4 cellular contexts compared by ENCODE assay signal in the genomic region with DNA sequence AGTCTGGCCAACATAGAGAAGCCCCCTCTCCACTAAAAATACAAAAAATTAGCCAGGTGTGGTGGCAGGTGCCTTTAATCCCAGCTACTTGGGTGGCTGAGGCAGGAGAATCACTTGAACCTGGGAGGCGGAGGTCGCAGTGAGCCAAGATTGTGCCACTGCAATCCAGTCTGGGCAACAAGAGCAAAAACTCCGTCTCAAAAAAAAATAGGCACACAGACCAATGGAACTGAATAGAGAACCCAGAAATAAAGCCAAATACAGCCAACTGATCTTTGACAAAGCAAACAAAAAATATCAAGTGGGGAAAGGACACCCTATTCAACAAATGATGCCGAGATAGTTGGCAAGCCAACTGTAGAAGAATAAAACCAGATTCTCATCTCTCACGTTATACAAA. TPM values are rescaled to one million over a fixed set of nuclear protein-coding genes. Genes with fewer than 3 reads are reported as not detected.
DNase-seq lines count a peak whose midpoint lies in the region; ATAC-seq and TF ChIP-seq lines count a peak whose summit lies in the region.
"Not testable (repeated sequence)": the region's sequence is repeated elsewhere in the genome, so short reads cannot be mapped to it uniquely, and the experiment has no call there.
"Had no signal": no experiment of that assay in that cellular context is flagged by ENCODE, and none has a peak within 500 bp of the region (broad histone marks: within the 10 kb centered on the region; RNA-seq: fewer than 3 reads in every experiment).

No MANE protein-coding gene starts in this region.

- peak; percentile 87 for ATAC-seq in left lobe of liver
- peak in 3 of 4 donors; percentile 56 to 83 (median 63) for ATAC-seq in right lobe of liver

- H3K27ac ChIP-seq in liver (ENCODE audit: low read depth in 1 of 2, low read length in 2 of 2); right lobe of liver: not testable (repeated sequence)

- intact Hi-C loops in right lobe of liver (cut with DNase I) = not testable (repeated sequence)

- H3K4me3 ChIP-seq in liver (ENCODE audit: low read depth in 1 of 3, low read length in 3 of 3); right lobe of liver: not testable (repeated sequence)

- not testable (repeated sequence) for H3K27me3 ChIP-seq in liver (ENCODE audit: control insufficient read depth in 4 of 4, insufficient read depth in 4 of 4, low read length in 3 of 4); right lobe of liver

- not testable (repeated sequence) for H3K36me3 ChIP-seq in liver (ENCODE audit: control insufficient read depth in 4 of 4, insufficient read depth in 3 of 4, low read depth in 1 of 4, low read length in 3 of 4); right lobe of liver

- TF ChIP-seq CTCF in liver (IDR thresholded peaks at IDR 0.05; ENCODE audit: low read depth, low read length, missing input control); right lobe of liver (IDR thresholded peaks at IDR 0.05): not testable (repeated sequence)

- not testable (repeated sequence) for TF ChIP-seq RAD21 in liver (IDR thresholded peaks at IDR 0.05)

- not testable (repeated sequence) for H3K9ac ChIP-seq in liver (ENCODE audit: low read depth in 1 of 2, low read length in 2 of 2)

- TF ChIP-seq POLR2A in right lobe of liver (IDR thresholded peaks at IDR 0.05) = not testable (repeated sequence)

- 46% methylated on average over 5 of the region's 5 CpGs for WGBS in liver
- WGBS in right lobe of liver (ENCODE audit: insufficient coverage, low coverage, low lambda C conversion rate, missing lambda C conversion rate) = 41% methylated on average over 5 of the region's 5 CpGs

- not testable (repeated sequence) for H3K9me3 ChIP-seq in liver (ENCODE audit: control insufficient read depth in 4 of 4, low read length in 3 of 4); right lobe of liver

- not testable (repeated sequence) for DNase-seq in left lobe of liver (ENCODE audit: low spot score); right lobe of liver

- H3K4me1 ChIP-seq in liver (ENCODE audit: control insufficient read depth in 4 of 4, insufficient read depth in 4 of 4, low read length in 3 of 4); right lobe of liver: not testable (repeated sequence)

TF ChIP-seq in liver, 16 proteins besides CTCF, POLR2A, EP300 and RAD21:
- peak; percentile 26 to 27 for TF ChIP-seq HNF4A (conservative IDR thresholded peaks at IDR 0.05)
- peak in 1 of 2 donors; percentile 32 for TF ChIP-seq RXRA (IDR thresholded peaks at IDR 0.05)

RNA-seq across cellular contexts. Expression of a gene that starts 16.6 kb away (rescaled TPM):
- 15.6 TPM for total RNA-seq in left lobe of liver
- total RNA-seq in liver = 1 to 10 TPM; 3.9 to 9.8 TPM
- polyA plus RNA-seq in liver = 10 to 100 TPM in 1 of 2 donors, 1 to 10 TPM in 1; 3.7 to 12.5 TPM
- total RNA-seq in right lobe of liver = 10 to 100 TPM; 10.7 to 17.2 (median 13.4) TPM

RNA-seq across cellular contexts. Expression of a gene that starts 29.7 kb away (rescaled TPM):
- total RNA-seq in left lobe of liver (0.93 TPM), liver (1 to 10 TPM; 4.7 to 5.7 TPM), right lobe of liver (1 to 10 TPM in 4 of 6 experiments, under 1 TPM in 2; 0.60 to 6.9 (median 2.3) TPM)
- 1 to 10 TPM; 2.0 to 2.2 TPM for polyA plus RNA-seq in liver
- total RNA-seq: A673 had no signal
